In the genomic region with DNA sequence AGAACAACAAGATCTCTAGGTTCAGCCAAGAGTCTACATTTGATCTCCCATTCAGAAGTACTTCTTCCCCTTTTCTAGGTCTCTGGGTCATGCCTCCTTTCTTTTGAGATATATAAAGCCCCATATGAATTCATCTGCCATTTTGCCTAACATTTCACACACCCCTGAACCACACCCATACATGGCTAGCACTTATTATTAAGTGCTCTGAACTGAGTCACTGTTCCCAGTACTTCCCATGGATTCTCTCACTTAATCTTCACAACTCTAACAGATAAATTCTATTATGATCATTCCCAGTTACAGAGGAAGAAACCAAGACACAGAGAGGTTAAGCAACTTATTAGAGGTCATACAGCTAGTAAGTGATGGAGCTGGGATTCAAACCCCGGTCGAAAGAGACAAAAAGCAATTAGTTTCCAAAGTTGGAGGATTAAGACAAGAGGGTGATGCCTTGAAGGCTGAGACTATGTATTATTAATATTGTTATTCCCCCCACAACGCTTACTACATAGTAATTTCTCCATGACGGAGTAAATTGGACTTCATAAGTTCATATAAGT, we compare ENCODE assay signal across 1 cellular context.
TF ChIP-seq lines count a peak whose summit lies in the region.

No MANE protein-coding gene starts in this region.

TF ChIP-seq in A549, 52 proteins besides CTCF, POLR2A, EP300 and RAD21 (continued from another document):
- TF ChIP-seq, protein P1, sequence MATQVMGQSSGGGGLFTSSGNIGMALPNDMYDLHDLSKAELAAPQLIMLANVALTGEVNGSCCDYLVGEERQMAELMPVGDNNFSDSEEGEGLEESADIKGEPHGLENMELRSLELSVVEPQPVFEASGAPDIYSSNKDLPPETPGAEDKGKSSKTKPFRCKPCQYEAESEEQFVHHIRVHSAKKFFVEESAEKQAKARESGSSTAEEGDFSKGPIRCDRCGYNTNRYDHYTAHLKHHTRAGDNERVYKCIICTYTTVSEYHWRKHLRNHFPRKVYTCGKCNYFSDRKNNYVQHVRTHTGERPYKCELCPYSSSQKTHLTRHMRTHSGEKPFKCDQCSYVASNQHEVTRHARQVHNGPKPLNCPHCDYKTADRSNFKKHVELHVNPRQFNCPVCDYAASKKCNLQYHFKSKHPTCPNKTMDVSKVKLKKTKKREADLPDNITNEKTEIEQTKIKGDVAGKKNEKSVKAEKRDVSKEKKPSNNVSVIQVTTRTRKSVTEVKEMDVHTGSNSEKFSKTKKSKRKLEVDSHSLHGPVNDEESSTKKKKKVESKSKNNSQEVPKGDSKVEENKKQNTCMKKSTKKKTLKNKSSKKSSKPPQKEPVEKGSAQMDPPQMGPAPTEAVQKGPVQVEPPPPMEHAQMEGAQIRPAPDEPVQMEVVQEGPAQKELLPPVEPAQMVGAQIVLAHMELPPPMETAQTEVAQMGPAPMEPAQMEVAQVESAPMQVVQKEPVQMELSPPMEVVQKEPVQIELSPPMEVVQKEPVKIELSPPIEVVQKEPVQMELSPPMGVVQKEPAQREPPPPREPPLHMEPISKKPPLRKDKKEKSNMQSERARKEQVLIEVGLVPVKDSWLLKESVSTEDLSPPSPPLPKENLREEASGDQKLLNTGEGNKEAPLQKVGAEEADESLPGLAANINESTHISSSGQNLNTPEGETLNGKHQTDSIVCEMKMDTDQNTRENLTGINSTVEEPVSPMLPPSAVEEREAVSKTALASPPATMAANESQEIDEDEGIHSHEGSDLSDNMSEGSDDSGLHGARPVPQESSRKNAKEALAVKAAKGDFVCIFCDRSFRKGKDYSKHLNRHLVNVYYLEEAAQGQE (IDR thresholded peaks at IDR 0.05) = no peak
- TF ChIP-seq NFE2L2 (conservative IDR thresholded peaks at IDR 0.05; ENCODE audit: low read length) (no peak), CEBPB (IDR thresholded peaks at IDR 0.05) (no peak), ESRRA (IDR thresholded peaks at IDR 0.05; ENCODE audit: borderline replicate concordance, low read length) (no peak), EHF (CRISPR knock-in tag; IDR thresholded peaks at IDR 0.05) (no peak), HOXB5 (CRISPR knock-in tag; IDR thresholded peaks at IDR 0.05) (no peak), RNF2 (IDR thresholded peaks at IDR 0.05; ENCODE audit: borderline replicate concordance, low read depth) (no peak), MAZ (IDR thresholded peaks at IDR 0.05; ENCODE audit: borderline replicate concordance, low read depth, low read length) (no peak), RFX5 (IDR thresholded peaks at IDR 0.05) (no peak), HMGXB4 (CRISPR knock-in tag; IDR thresholded peaks at IDR 0.05; ENCODE audit: borderline replicate concordance) (no peak), ZC3H11A (IDR thresholded peaks at IDR 0.05) (no peak), CBX2 (IDR thresholded peaks at IDR 0.05; ENCODE audit: borderline replicate concordance, low read depth) (no peak), SMC3 (IDR thresholded peaks at IDR 0.05) (no peak), MAX (IDR thresholded peaks at IDR 0.05) (no peak), ZSCAN20 (CRISPR knock-in tag; IDR thresholded peaks at IDR 0.05) (peak; percentile 63), SREBF2 (IDR thresholded peaks at IDR 0.05) (no peak), NPAS2 (CRISPR knock-in tag; IDR thresholded peaks at IDR 0.05; ENCODE audit: borderline replicate concordance) (no peak), FOSL2 (IDR thresholded peaks at IDR 0.05) (no peak), FOSL2 (CRISPR knock-in tag; IDR thresholded peaks at IDR 0.05) (no peak), ZFP36 (IDR thresholded peaks at IDR 0.05; ENCODE audit: borderline replicate concordance, partially characterized antibody) (peak; percentile 71), RARB (CRISPR knock-in tag; IDR thresholded peaks at IDR 0.05) (no peak), CHD2 (IDR thresholded peaks at IDR 0.05; ENCODE audit: low read length, partially characterized antibody) (no peak), BCL3 (IDR thresholded peaks at IDR 0.05) (no peak), TP53 (CRISPR knock-in tag; IDR thresholded peaks at IDR 0.05) (no peak), MYC (IDR thresholded peaks at IDR 0.05; ENCODE audit: borderline replicate concordance, low read length) (no peak), HDAC2 (IDR thresholded peaks at IDR 0.05) (peak; percentile 87; the same call in 1 of the 2 replicates), HEYL (CRISPR knock-in tag; IDR thresholded peaks at IDR 0.05) (no peak), E2F6 (IDR thresholded peaks at IDR 0.05; ENCODE audit: borderline replicate concordance, low read depth) (no peak), CHD4 (IDR thresholded peaks at IDR 0.05; ENCODE audit: borderline replicate concordance) (peak; percentile 92), PHF8 (IDR thresholded peaks at IDR 0.05; ENCODE audit: borderline replicate concordance, low read depth) (no peak)
- TF ChIP-seq, protein P2, sequence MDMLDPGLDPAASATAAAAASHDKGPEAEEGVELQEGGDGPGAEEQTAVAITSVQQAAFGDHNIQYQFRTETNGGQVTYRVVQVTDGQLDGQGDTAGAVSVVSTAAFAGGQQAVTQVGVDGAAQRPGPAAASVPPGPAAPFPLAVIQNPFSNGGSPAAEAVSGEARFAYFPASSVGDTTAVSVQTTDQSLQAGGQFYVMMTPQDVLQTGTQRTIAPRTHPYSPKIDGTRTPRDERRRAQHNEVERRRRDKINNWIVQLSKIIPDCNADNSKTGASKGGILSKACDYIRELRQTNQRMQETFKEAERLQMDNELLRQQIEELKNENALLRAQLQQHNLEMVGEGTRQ (IDR thresholded peaks at IDR 0.05) = no peak
- TF ChIP-seq, protein P3, sequence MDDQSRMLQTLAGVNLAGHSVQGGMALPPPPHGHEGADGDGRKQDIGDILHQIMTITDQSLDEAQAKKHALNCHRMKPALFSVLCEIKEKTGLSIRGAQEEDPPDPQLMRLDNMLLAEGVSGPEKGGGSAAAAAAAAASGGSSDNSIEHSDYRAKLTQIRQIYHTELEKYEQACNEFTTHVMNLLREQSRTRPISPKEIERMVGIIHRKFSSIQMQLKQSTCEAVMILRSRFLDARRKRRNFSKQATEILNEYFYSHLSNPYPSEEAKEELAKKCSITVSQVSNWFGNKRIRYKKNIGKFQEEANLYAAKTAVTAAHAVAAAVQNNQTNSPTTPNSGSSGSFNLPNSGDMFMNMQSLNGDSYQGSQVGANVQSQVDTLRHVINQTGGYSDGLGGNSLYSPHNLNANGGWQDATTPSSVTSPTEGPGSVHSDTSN (IDR thresholded peaks at IDR 0.05) = no peak
